17 cellular contexts compared by ENCODE assay signal in genomic region chr1:75589637-75590036, GRCh38. TPM values are rescaled to one million over a fixed set of nuclear protein-coding genes. Genes with fewer than 3 reads are reported as not detected.
A peak's percentile ranks its signal among the peaks of the same experiment; 100 is the strongest.
DNase-seq lines count a peak whose midpoint lies in the region; ATAC-seq, FAIRE-seq and TF ChIP-seq lines count a peak whose summit lies in the region.
"Had no signal": no experiment of that assay in that cellular context is flagged by ENCODE, and none has a peak within 500 bp of the region (broad histone marks: within the 10 kb centered on the region; RNA-seq: fewer than 3 reads in every experiment).

No MANE protein-coding gene starts in this region.

- intact Hi-C loops in HepG2 (cut with micrococcal nuclease; ENCODE audit: unreplicated experiment) (no loop called here), right lobe of liver (cut with DNase I) (no loop called here), head of caudate nucleus (cut with DNase I) (no loop called here)

- TF ChIP-seq EP300 in HepG2 (IDR thresholded peaks at IDR 0.05; ENCODE audit: low read depth in 2 of 2, low read length in 2 of 2) (no peak), HepG2 (CRISPR knock-in tag; IDR thresholded peaks at IDR 0.05; ENCODE audit: borderline replicate concordance) (no peak)

- CTCF ChIA-PET in HepG2 (lab: Yijun Ruan, JAX; ENCODE audit: low intra/inter-chr PET ratio, low total read pairs) = no interaction called here

- no peak overlapping the region for H3K56ac ChIP-seq in mesendoderm (ENCODE audit: low read length)

- H3K27me3 ChIP-seq in HepG2 (ENCODE audit: control insufficient read depth in 1 of 2, insufficient read depth in 2 of 2, low read length in 2 of 2) = no peaks in the 10 kb centered on the region
- H3K27me3 ChIP-seq in right lobe of liver = no peaks in the 10 kb centered on the region
- H3K27me3 ChIP-seq in mesendoderm (ENCODE audit: insufficient read depth, low read length, poor library complexity) = no peaks in the 10 kb centered on the region

- no peak for TF ChIP-seq RAD21 in HepG2 (CRISPR knock-in tag; IDR thresholded peaks at IDR 0.05)

- TF ChIP-seq POLR2A in HepG2 (IDR thresholded peaks at IDR 0.05; ENCODE audit: insufficient read depth in 1 of 2, low read depth in 2 of 2, low read length in 2 of 2) (no peak), right lobe of liver (IDR thresholded peaks at IDR 0.05) (no peak)

- no peak overlapping the region for H2BK15ac ChIP-seq in mesendoderm (replicated peaks; ENCODE audit: low read depth)

- 15% methylated on average over 2 of the region's 4 CpGs for WGBS in HepG2 (ENCODE audit: low lambda C conversion rate)
- WGBS in right lobe of liver (ENCODE audit: insufficient coverage, low coverage, low lambda C conversion rate, missing lambda C conversion rate) = 42% methylated on average over 2 of the region's 4 CpGs
- no CpG with 5 or more reads among the region's 4 CpGs for WGBS in mesendoderm (ENCODE audit: extremely low coverage, insufficient coverage, low lambda C conversion rate)

- ATAC-seq in HepG2 = no peak
- ATAC-seq in right lobe of liver = no peak
- ATAC-seq: K562 had no signal

- H3K9me3 ChIP-seq in HepG2 (ENCODE audit: low read length) (no peaks in the 10 kb centered on the region), right lobe of liver (no peaks in the 10 kb centered on the region)

- H3K23ac ChIP-seq in mesendoderm (ENCODE audit: low read length) = no peak overlapping the region

- TF ChIP-seq CTCF in HepG2 (CRISPR knock-in tag; IDR thresholded peaks at IDR 0.05) = no peak
- no peak for TF ChIP-seq CTCF in right lobe of liver (IDR thresholded peaks at IDR 0.05)
- no peak for TF ChIP-seq CTCF in VCaP (conservative IDR thresholded peaks at IDR 0.05)

- H3K36me3 ChIP-seq in HepG2 (replicated peaks in 1 of 2; ENCODE audit: control insufficient read depth in 1 of 2, insufficient read depth in 2 of 2, low read length in 2 of 2) (no peaks in the 10 kb centered on the region), right lobe of liver (no peaks in the 10 kb centered on the region), mesendoderm (ENCODE audit: control insufficient read depth, insufficient read depth, low read length) (no peaks in the 10 kb centered on the region)
- H3K36me3 ChIP-seq: HAP-1 had no signal

- H2BK5ac ChIP-seq in mesendoderm (ENCODE audit: low read length) = no peak overlapping the region

- no peak overlapping the region for H3K18ac ChIP-seq in mesendoderm (ENCODE audit: low read length)

- H3K9ac ChIP-seq in HepG2 (ENCODE audit: insufficient read depth, low read depth, low read length) (no peak overlapping the region), mesendoderm (ENCODE audit: low read length) (no peak overlapping the region)

- no peaks in the 10 kb centered on the region for H3K79me2 ChIP-seq in HepG2 (ENCODE audit: insufficient read depth, low read length)
- H3K79me2 ChIP-seq in mesendoderm (ENCODE audit: control insufficient read depth, insufficient read depth, low read length) = no peaks in the 10 kb centered on the region

- no TSS peak for BruUV-seq in HepG2 (replicated peaks; lab: Mats Ljungman, UMichigan)

- POLR2A ChIA-PET in HepG2 (lab: Yijun Ruan, JAX) = no interaction called here

- no peak for FAIRE-seq in HepG2 (lab: Jason Lieb, UNC)

- no peak overlapping the region for H3K27ac ChIP-seq in HepG2 (ENCODE audit: extremely low read length, insufficient read depth, low read length)
- H3K27ac ChIP-seq in right lobe of liver = no peak overlapping the region
- H3K27ac ChIP-seq in VCaP = peak overlapping the region; percentile 91
- H3K27ac ChIP-seq in mesendoderm (ENCODE audit: low read depth, low read length) = no peak overlapping the region
- H3K27ac ChIP-seq: HL-60 had no signal

- H3K4me1 ChIP-seq in HepG2 (ENCODE audit: insufficient read depth, low read length) = 0 out of 2 replicates have a peak, but pooled peaks cover 4% of the 10 kb centered on the region
- H3K4me1 ChIP-seq in right lobe of liver = no peaks in the 10 kb centered on the region
- peaks cover 3% of the 10 kb centered on the region for H3K4me1 ChIP-seq in mesendoderm (ENCODE audit: control insufficient read depth, low read depth, low read length)

- H2AK5ac ChIP-seq in mesendoderm (ENCODE audit: low read length) = no peak overlapping the region

- DNase-seq in HepG2 (ENCODE audit: low spot score) = no peak
- DNase-seq in right lobe of liver = no peak
- DNase-seq in mesendoderm = peak; percentile 48
- no peak for DNase-seq in NCI-H2029 treated with DMSO at 0.1 percent for 48 hours (lab: John Stamatoyannopoulos, UW)
- no peak for DNase-seq in MV-4-11 (lab: John Stamatoyannopoulos, UW)
- no peak for DNase-seq in head of caudate nucleus
- DNase-seq: C1 segment of cervical spinal cord; CD4-positive, alpha-beta T cell; DND-41; GF-D8; GOT3; HFFc6; Karpas-422 had no signal

- H2BK120ac ChIP-seq in mesendoderm (ENCODE audit: low read depth, low read length) = no peak overlapping the region

- H3K4me3 ChIP-seq in HepG2 (replicated peaks in 1 of 3; ENCODE audit: insufficient read depth in 1 of 3, low read depth in 2 of 3, low read length in 3 of 3) (no peak overlapping the region), right lobe of liver (no peak overlapping the region), mesendoderm (ENCODE audit: low read length) (no peak overlapping the region)
- H3K4me3 ChIP-seq: HAP-1, K562 had no signal

- H2AFZ ChIP-seq in HepG2 (ENCODE audit: low read length) = no peak overlapping the region

- no peak overlapping the region for H4K5ac ChIP-seq in mesendoderm (ENCODE audit: low read length)

- H3K4ac ChIP-seq in mesendoderm (ENCODE audit: low read depth, low read length) = no peak overlapping the region

- no peaks in the 10 kb centered on the region for H4K20me1 ChIP-seq in HepG2 (ENCODE audit: insufficient read depth, low read length)

- no peak overlapping the region for H3K4me2 ChIP-seq in HepG2 (ENCODE audit: low read depth, low read length)
- no peak overlapping the region for H3K4me2 ChIP-seq in mesendoderm (ENCODE audit: low read length)

- H3K79me1 ChIP-seq in mesendoderm (ENCODE audit: low read length) = no peaks in the 10 kb centered on the region

- in situ Hi-C loops in HepG2 (cut with HindIII; ENCODE audit: extremely low pct_ligation_motif_present, low pct_unique_long_range_greater_than_20kb) = no loop called here

- no peak overlapping the region for H4K8ac ChIP-seq in mesendoderm (ENCODE audit: low read depth, low read length)

TF ChIP-seq in HepG2, 621 proteins besides CTCF, POLR2A, EP300 and RAD21:
- TF ChIP-seq MTERF4 (CRISPR knock-in tag; IDR thresholded peaks at IDR 0.05) = no peak
- TF ChIP-seq SRSF9 (IDR thresholded peaks at IDR 0.05; ENCODE audit: borderline replicate concordance, insufficient read depth, low read depth, low read length, poor library complexity, severe bottlenecking) = no peak
- no peak for TF ChIP-seq NFKBIZ (CRISPR knock-in tag; IDR thresholded peaks at IDR 0.05)
- peak; percentile 60; the same call in 1 of the 2 replicates for TF ChIP-seq ZNF7 (CRISPR knock-in tag; IDR thresholded peaks at IDR 0.05)
- no peak for TF ChIP-seq ZNF451 (CRISPR knock-in tag; IDR thresholded peaks at IDR 0.05)

RNA-seq across cellular contexts. Expression of gene SLC44A5, which starts 21.3 kb away (rescaled TPM):
- total RNA-seq in HepG2 (2016; rRNA removed; fragmentation: Illumina TruSeq; extraction: Trizol) (4.2 and 8.0 TPM in 2 replicates), right lobe of liver (1 to 10 TPM in 1 of 6 experiments, under 1 TPM in 4, not detected in 1; 0.14 to 1.4 (median 0.59) TPM)
- total RNA-seq in HepG2 (2016; cell fraction: cytosol; rRNA removed; fragmentation: Illumina TruSeq; extraction: Trizol; ENCODE audit: low read depth) = 0.51 and 0.53 TPM in 2 replicates
- total RNA-seq in HepG2 (2016; cell fraction: insoluble cytoplasmic fraction; rRNA removed; fragmentation: Illumina TruSeq; extraction: Trizol) = 4.4 and 7.0 TPM in 2 replicates
- total RNA-seq in HepG2 (2016; cell fraction: membrane; rRNA removed; fragmentation: Illumina TruSeq; extraction: Trizol) = 1.7 and 1.9 TPM in 2 replicates
- total RNA-seq in HepG2 (2016; cell fraction: nucleus; rRNA removed; fragmentation: Illumina TruSeq; extraction: Trizol) = 16.7 and 16.8 TPM in 2 replicates
- polyA plus RNA-seq in HepG2 (2011; rRNA removed) = 13.9 and 16.0 TPM in 2 replicates
- 2.1 and 3.7 TPM in 2 replicates for polyA plus RNA-seq in HepG2 (2011; cell fraction: cytosol; rRNA removed)
- polyA plus RNA-seq in HepG2 (2011; cell fraction: nucleus; rRNA removed) = 19.2 and 22.9 TPM in 2 replicates
- polyA plus RNA-seq in HepG2 (2012) = 7.3 and 10.1 TPM in 2 replicates
- polyA plus RNA-seq in HepG2 (2016; cell fraction: cytosol; fragmentation: Illumina TruSeq; extraction: Trizol; ENCODE audit: low read depth) = 0.14 and 0.25 TPM in 2 replicates
- polyA plus RNA-seq in HepG2 (2016; cell fraction: insoluble cytoplasmic fraction; fragmentation: Illumina TruSeq; extraction: Trizol; ENCODE audit: low read depth) = 2.9 and 3.0 TPM in 2 replicates
- polyA plus RNA-seq in HepG2 (2016; cell fraction: membrane; fragmentation: Illumina TruSeq; extraction: Trizol; ENCODE audit: low read depth) = 0.68 and 0.98 TPM in 2 replicates
- 26.7 and 30.5 TPM in 2 replicates for polyA plus RNA-seq in HepG2 (2016; cell fraction: nucleus; fragmentation: Illumina TruSeq; extraction: Trizol; ENCODE audit: insufficient read depth, low read depth)
- 0.05 and 6.4 TPM in 2 replicates for polyA minus RNA-seq in HepG2 (2011; rRNA and poly(A)+ RNA removed; ENCODE audit: low replicate concordance)
- polyA minus RNA-seq in HepG2 (2011; cell fraction: cytosol; rRNA and poly(A)+ RNA removed) = 2.3 and 3.2 TPM in 2 replicates
- polyA minus RNA-seq in HepG2 (2011; cell fraction: nucleus; rRNA and poly(A)+ RNA removed) = 32.9 and 33.2 TPM in 2 replicates
- 1.00 TPM for polyA plus RNA-seq in mesendoderm (2013, experiment 1 of 2)
- polyA plus RNA-seq in mesendoderm (2013, experiment 2 of 2) = 0.88 TPM
- total RNA-seq: CD4-positive, alpha-beta T cell; HFFc6 had no signal
